In genomic region chr16:81778861-81779539, GRCh38 we compare ENCODE assay signal across 8 cellular contexts. TPM values are rescaled to one million over a fixed set of nuclear protein-coding genes. Genes with fewer than 3 reads are reported as not detected.
DNase-seq lines count a peak whose midpoint lies in the region; ATAC-seq, FAIRE-seq and TF ChIP-seq lines count a peak whose summit lies in the region.

Gene PLCG2 (plus strand): TSS chr16:81779291. CDS start chr16:81785990, 6,699 bp downstream.

- H3K27me3 ChIP-seq in K562 (ENCODE audit: control insufficient read depth in 2 of 2, insufficient read depth in 2 of 2, low read length in 2 of 2), result peaks cover 14 to 33% of the 10 kb centered on the region in 2 experiments

- TF ChIP-seq RAD21 in Ishikawa (IDR thresholded peaks at IDR 0.05; ENCODE audit: low read depth) (no peak), K562 (CRISPR knock-in tag; conservative IDR thresholded peaks at IDR 0.05 in 1 of 2, IDR thresholded peaks at IDR 0.05 in 1 of 2) (0 out of 4 replicates have a peak, but pooled peaks of 1 of the 2 experiments have one; percentile 17)

- in situ Hi-C loops in K562 (cut with MboI), result no loop called here

- no peaks in the 10 kb centered on the region for H3K36me3 Mint-ChIP-seq in immature natural killer cell

- peak within 1 kb of the TSS; percentile 92 for H2AFZ ChIP-seq in K562 (ENCODE audit: low read depth, low read length)

- peaks cover 9 to 18% (median 13%) of the 10 kb centered on the region in 3 donors for H3K27me3 Mint-ChIP-seq in immature natural killer cell (ENCODE audit: low read depth in 3 of 3)

- 0 out of 2 replicates have a peak, but pooled peaks cover 3% of the 10 kb centered on the region for H3K9me3 ChIP-seq in K562 (replicated peaks; ENCODE audit: control insufficient read depth, insufficient read depth, low read depth, low read length)

- peak within 1 kb of the TSS; percentile 83 to 96 (median 95) for H3K27ac Mint-ChIP-seq in immature natural killer cell

- no peaks in the 10 kb centered on the region for H3K9me3 Mint-ChIP-seq in immature natural killer cell

- peaks cover 49 to 65% of the 10 kb centered on the region in 2 donors for H3K4me1 Mint-ChIP-seq in immature natural killer cell

- H3K4me3 Mint-ChIP-seq in immature natural killer cell, result peak within 1 kb of the TSS; percentile 96 to 98 (median 98)

- no peak for TF ChIP-seq EP300 in Ishikawa (IDR thresholded peaks at IDR 0.05; ENCODE audit: borderline replicate concordance)
- TF ChIP-seq EP300 in K562 (IDR thresholded peaks at IDR 0.05; ENCODE audit: low read length), result no peak

- no TSS peak for BruUV-seq in K562 (replicated peaks; lab: Mats Ljungman, UMichigan)

- no peaks in the 10 kb centered on the region for H3K36me3 ChIP-seq in K562 (ENCODE audit: control insufficient read depth, insufficient read depth, low read length)

- no peaks in the 10 kb centered on the region for H3K79me2 ChIP-seq in K562 (ENCODE audit: control insufficient read depth, insufficient read depth, low read length)

- intact Hi-C loops in K562 (cut with micrococcal nuclease), result no loop called here

- ATAC-seq in GM21717 (IDR thresholded peaks at IDR 0.05; ENCODE audit: unreplicated experiment) (peak; percentile 69), K562 (peak; percentile 99)

- H3K9ac ChIP-seq in K562 (ENCODE audit: insufficient read depth in 1 of 2, low read depth in 2 of 2, low read length in 2 of 2), result peak within 1 kb of the TSS; percentile 47 to 89; a peak in 3 of 4 replicates

- peak; percentile 67 for DNase-seq in GDM1 (lab: John Stamatoyannopoulos, UW)
- DNase-seq in T-helper 9 cell, result peak; percentile 45
- DNase-seq in K562 (ENCODE audit: extremely low read depth in 1 of 4, low spot score in 3 of 4), result peak; percentile 91 to 97 (median 96)
- DNase-seq in immature natural killer cell, result peak; percentile 79 to 83 (median 83)
- peak; percentile 15 to 41 for DNase-seq in stimulated activated CD4-positive, alpha-beta T cell treated with anti-CD3 and anti-CD28 coated beads, Interleukin-15, amount 100 ng/mL, for 1 hour (ENCODE audit: low read depth in 1 of 2, low spot score in 1 of 2)
- DNase-seq in T1000 (lab: John Stamatoyannopoulos, UW), result no peak

- no peaks in the 10 kb centered on the region for H3K9me1 ChIP-seq in K562 (ENCODE audit: control insufficient read depth, insufficient read depth, low read length)

- no peak for FAIRE-seq in K562 (lab: Jason Lieb, UNC)

- peaks cover 3 to 14% of the 10 kb centered on the region in 2 experiments; a peak in 4 of 5 replicates for H3K4me1 ChIP-seq in K562 (replicated peaks in 1 of 2; ENCODE audit: control insufficient read depth in 2 of 2, insufficient read depth in 2 of 2, low read length in 2 of 2)

- H4K20me1 ChIP-seq in K562 (replicated peaks; ENCODE audit: control insufficient read depth, insufficient read depth, low read length), result 0 out of 2 replicates have a peak, but pooled peaks cover 2% of the 10 kb centered on the region

- TF ChIP-seq CTCF in K562 (IDR thresholded peaks at IDR 0.05 in 2 of 3, conservative IDR thresholded peaks at IDR 0.05 in 1 of 3; ENCODE audit: insufficient read depth in 2 of 3, low read depth in 1 of 3, low read length in 3 of 3), result no peak

- CTCF ChIA-PET in K562 (lab: Yijun Ruan, JAX; ENCODE audit: low intra/inter-chr PET ratio), result no interaction called here

- peak within 1 kb of the TSS; percentile 54 for H3K4me3 ChIP-seq in K562

- TF ChIP-seq POLR2A in K562 (conservative IDR thresholded peaks at IDR 0.05), result no peak

- under 1% methylated on average over 47 of the region's 78 CpGs for WGBS in K562 (ENCODE audit: insufficient coverage, low coverage, missing lambda C conversion rate)

- peak within 1 kb of the TSS; percentile 72 for H3K4me2 ChIP-seq in K562 (ENCODE audit: insufficient read depth, low read length)

- POLR2A ChIA-PET in K562 (lab: Yijun Ruan, JAX), result interaction anchor here (0.6 to 2.0 kb wide), 6 partner anchors 12 to 1229 kb away, joined by 3 to 8 read pairs (median 4); no protein-coding TSS in a partner anchor

- H3K27ac ChIP-seq in K562 (ENCODE audit: extremely low read depth, low read depth, low read length), result no peak within 1 kb of the TSS

TF ChIP-seq in Ishikawa, 13 proteins besides CTCF, POLR2A, EP300 and RAD21 (continues in another document):
- peak; percentile 93 for TF ChIP-seq USF1 (IDR thresholded peaks at IDR 0.05)
- TF ChIP-seq ZBTB7A (IDR thresholded peaks at IDR 0.05; ENCODE audit: low read depth), result no peak; the same call in 1 of the 2 replicates
- TF ChIP-seq EGR1 (IDR thresholded peaks at IDR 0.05), result no peak
- TF ChIP-seq CREB1 (IDR thresholded peaks at IDR 0.05; ENCODE audit: low read depth), result no peak
- no peak for TF ChIP-seq FOXM1 (IDR thresholded peaks at IDR 0.05; ENCODE audit: borderline replicate concordance, low read depth)
- peak; percentile 47 for TF ChIP-seq TAF1 (IDR thresholded peaks at IDR 0.05; ENCODE audit: low read depth)

TF ChIP-seq in K562, 482 proteins besides CTCF, POLR2A, EP300 and RAD21 (continues in another document):
- TF ChIP-seq E4F1 (CRISPR knock-in tag; IDR thresholded peaks at IDR 0.05; ENCODE audit: borderline replicate concordance) (0 out of 2 replicates have a peak, but pooled peaks have one; percentile 54), HMGN3 (IDR thresholded peaks at IDR 0.05; ENCODE audit: borderline replicate concordance, extremely low read depth, insufficient read length, low read depth, low read length) (peak; percentile 78), ATF7 (IDR thresholded peaks at IDR 0.05) (0 out of 2 replicates have a peak, but pooled peaks have one; percentile 35), RBFOX2 (IDR thresholded peaks at IDR 0.05; ENCODE audit: low read depth, low read length) (peak; percentile 59), PRDM10 (IDR thresholded peaks at IDR 0.05; ENCODE audit: partially characterized antibody) (peak; percentile 7), PHF8 (IDR thresholded peaks at IDR 0.05; ENCODE audit: borderline replicate concordance, low read length) (peak; percentile 70; the same call in 1 of the 2 replicates), ZKSCAN3 (CRISPR knock-in tag; IDR thresholded peaks at IDR 0.05) (no peak)

RNA-seq across cellular contexts. Expression of gene PLCG2, which starts in this region (rescaled TPM):
- 18.9 and 24.9 TPM in 2 replicates for total RNA-seq in K562 (2011; cell fraction: chromatin; rRNA removed; ENCODE audit: low replicate concordance)
- total RNA-seq in K562 (2011; cell fraction: nucleolus; rRNA removed), result 10.9 and 11.8 TPM in 2 replicates
- 12.5 and 14.6 TPM in 2 replicates for total RNA-seq in K562 (2011; cell fraction: nucleoplasm; rRNA removed)
- total RNA-seq in K562 (2014; rRNA removed) (1.7 and 4.0 TPM in 2 replicates), K562 (2014; rRNA removed; fragmentation: Illumina TruSeq; extraction: Trizol) (2.7 and 3.3 TPM in 2 replicates), K562 (2015; rRNA removed; fragmentation: Illumina TruSeq; extraction: Trizol) (3.9 and 4.0 TPM in 2 replicates), K562 (2021) (7.1 and 8.6 TPM in 2 replicates)
- polyA plus RNA-seq in K562 (2011; rRNA removed) (4.2 and 7.9 TPM in 2 replicates), K562 (2014; fragmentation: Illumina TruSeq; extraction: Trizol) (2.6 and 3.1 TPM in 2 replicates), K562 (2014; fragmentation: Nextera tagmentation; extraction: Ambion mirVana) (1 to 10 TPM in 1 of 2 experiments, under 1 TPM in 1; 0.94 to 1.0 TPM), K562 (2014; rRNA removed) (1.9 TPM in 2 replicates), immature natural killer cell (10 to 100 TPM; 24.4 to 91.6 (median 46.4) TPM)
- 3.7 and 4.9 TPM in 2 replicates for polyA plus RNA-seq in K562 (2011; cell fraction: cytosol; rRNA removed)
- 15.0 and 22.1 TPM in 2 replicates for polyA plus RNA-seq in K562 (2011; cell fraction: nucleus; rRNA removed)
- 3.7 and 12.8 TPM in 2 replicates for polyA plus RNA-seq in K562 (2012)
- polyA minus RNA-seq in K562 (2011; rRNA and poly(A)+ RNA removed), result 9.3 and 12.6 TPM in 2 replicates
- polyA minus RNA-seq in K562 (2011; cell fraction: cytosol; rRNA and poly(A)+ RNA removed), result 8.3 and 9.6 TPM in 2 replicates
- 11.0 and 21.5 TPM in 2 replicates for polyA minus RNA-seq in K562 (2011; cell fraction: nucleus; rRNA and poly(A)+ RNA removed)
